Comparison of ENCODE assay signal across 17 cellular contexts in the genomic region with DNA sequence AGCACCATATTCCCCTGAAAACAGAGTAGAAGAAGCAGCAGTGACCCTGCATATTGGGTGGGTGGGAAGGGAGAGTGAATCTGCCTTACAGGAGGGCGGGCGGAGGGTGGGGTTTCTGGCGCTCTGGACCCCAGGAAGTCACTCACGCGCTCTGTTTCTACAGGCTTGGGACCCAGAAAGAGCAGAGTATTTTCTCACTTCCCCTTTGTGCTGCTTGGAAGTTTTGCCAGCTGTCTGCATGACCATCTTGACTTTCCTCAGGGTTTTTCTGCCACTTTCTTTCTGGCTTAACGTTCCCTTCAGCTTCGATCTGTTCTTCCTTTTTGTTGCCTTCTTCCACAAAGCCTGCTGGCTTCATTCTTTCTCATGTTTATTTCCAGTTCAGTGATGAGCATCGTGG.
DNase-seq lines count a peak whose midpoint lies in the region; ATAC-seq, FAIRE-seq and TF ChIP-seq lines count a peak whose summit lies in the region.
"Had no signal": no experiment of that assay in that cellular context is flagged by ENCODE, and none has a peak within 500 bp of the region (broad histone marks: within the 10 kb centered on the region; RNA-seq: fewer than 3 reads in every experiment).

No MANE protein-coding gene starts in this region.

- no peak overlapping the region for H3K4me3 ChIP-seq in GM12878
- H3K4me3 ChIP-seq: GM23338, sigmoid colon, SJCRH30 had no signal

- H3K9me3 ChIP-seq in GM12878 (replicated peaks; ENCODE audit: control insufficient read depth, insufficient read depth, low read length) = no peaks in the 10 kb centered on the region
- H3K9me3 ChIP-seq: sigmoid colon, SJCRH30 had no signal

- TF ChIP-seq POLR2A in GM12878 (IDR thresholded peaks at IDR 0.05; ENCODE audit: low read depth, low read length) = no peak

- 0% methylated on average over 8 of the region's 8 CpGs for WGBS in GM12878 (ENCODE audit: insufficient coverage, insufficient replicate concordance, low lambda C conversion rate, missing lambda C conversion rate)

- H3K27ac ChIP-seq in GM12878 (ENCODE audit: control insufficient read depth, insufficient read depth) (no peak overlapping the region), substantia nigra (ENCODE audit: low read depth, low read length, poor library complexity, severe bottlenecking) (no peak overlapping the region)
- H3K27ac ChIP-seq: sigmoid colon, SJCRH30 had no signal

- SMC1A ChIA-PET in GM12878 (lab: Charles Lee; ENCODE audit: uncharacterized antibody, unreplicated experiment) = no interaction called here

- H2AFZ ChIP-seq in GM12878 (ENCODE audit: control insufficient read depth, low read depth, low read length) = no peak overlapping the region
- H2AFZ ChIP-seq: GM23338 had no signal

- RAD21 ChIA-PET in GM12878 (lab: Charles Lee; ENCODE audit: unreplicated experiment) = no interaction called here

- TF ChIP-seq CTCF in GM12878 (IDR thresholded peaks at IDR 0.05 in 2 of 3, conservative IDR thresholded peaks at IDR 0.05 in 1 of 3; ENCODE audit: control insufficient read depth in 2 of 3, extremely low read depth in 1 of 3, insufficient read depth in 1 of 3, low read depth in 3 of 3, low read length in 3 of 3) = no peak
- no peak for TF ChIP-seq CTCF in D721Med (IDR thresholded peaks at IDR 0.05; ENCODE audit: insufficient read depth, missing control alignments)

- DNase-seq in GM12878 (ENCODE audit: low read depth, low spot score) = no peak
- no peak for DNase-seq in amniotic stem cell (lab: John Stamatoyannopoulos, UW)
- DNase-seq in NCI-H345 treated with DMSO at 0.1 percent for 48 hours (lab: John Stamatoyannopoulos, UW; ENCODE audit: unreplicated experiment) = no peak
- DNase-seq in substantia nigra (lab: John Stamatoyannopoulos, UW) = no peak
- DNase-seq in D721Med (ENCODE audit: insufficient read length, low spot score) = no peak
- DNase-seq: activated CD4-positive, alpha-beta T cell treated with anti-CD3 and anti-CD28 coated beads for 1 hour; activated gamma-delta T cell treated with Interleukin-2 at 50 U/mL for 16 hours; NCI-H1105 treated with DMSO at 0.1 percent for 48 hours; NCI-H2227 treated with DMSO at 0.1 percent for 48 hours; sigmoid colon; SJCRH30; stimulated activated CD4-positive, alpha-beta T cell treated with anti-CD3 and anti-CD28 coated beads, Interleukin-1b, Interleukin-23, amount 100 ng/mL, for 48 hours had no signal

- intact Hi-C loops in GM12878 (cut with micrococcal nuclease; ENCODE audit: unreplicated experiment) = no loop called here

- FAIRE-seq in GM12878 (lab: Jason Lieb, UNC) (no peak), D721Med (lab: Jason Lieb, UNC) (no peak)
- FAIRE-seq: endometrium had no signal

- no peaks in the 10 kb centered on the region for H3K79me2 ChIP-seq in GM12878 (ENCODE audit: control insufficient read depth, insufficient read depth, low read length)

- CTCF ChIA-PET in GM12878 (lab: Yijun Ruan, JAX) = no interaction called here

- in situ Hi-C loops in GM12878 (cut with MboI) = no loop called here

- TF ChIP-seq RAD21 in GM12878 (IDR thresholded peaks at IDR 0.05; ENCODE audit: insufficient read depth, low read depth, low read length) = no peak

- H3K9ac ChIP-seq in GM12878 (ENCODE audit: control insufficient read depth, insufficient read depth, low read length) = no peak overlapping the region

- no peaks in the 10 kb centered on the region for H4K20me1 ChIP-seq in GM12878 (ENCODE audit: control insufficient read depth, insufficient read depth)

- H3K36me3 ChIP-seq in GM12878 (ENCODE audit: control insufficient read depth in 2 of 2, insufficient read depth in 2 of 2, low read length in 1 of 2) = no peaks in the 10 kb centered on the region
- H3K36me3 ChIP-seq: sigmoid colon, SJCRH30 had no signal

- H3K27me3 ChIP-seq in GM12878 (replicated peaks in 1 of 2; ENCODE audit: control insufficient read depth in 2 of 2, insufficient read depth in 2 of 2, low read length in 1 of 2) = no peaks in the 10 kb centered on the region
- H3K27me3 ChIP-seq: sigmoid colon, SJCRH30 had no signal

- no TSS peak for BruUV-seq in GM12878 (replicated peaks; lab: Mats Ljungman, UMichigan)

- H3K4me2 ChIP-seq in GM12878 (ENCODE audit: control insufficient read depth, insufficient read depth) = no peak overlapping the region
- H3K4me2 ChIP-seq: GM23338 had no signal

- H3K4me1 ChIP-seq in GM12878 (ENCODE audit: control insufficient read depth, insufficient read depth, low read length) = no peaks in the 10 kb centered on the region
- H3K4me1 ChIP-seq: sigmoid colon, SJCRH30 had no signal

- POLR2A ChIA-PET in GM12878 (lab: Charles Lee) = no interaction called here

- ATAC-seq in GM18517 (IDR thresholded peaks at IDR 0.05; ENCODE audit: unreplicated experiment) = peak; percentile 70
- peak; percentile 65 for ATAC-seq in GM21529 (IDR thresholded peaks at IDR 0.05; ENCODE audit: unreplicated experiment)
- ATAC-seq in HG03565 (IDR thresholded peaks at IDR 0.05; ENCODE audit: unreplicated experiment) = peak; percentile 49
- no peak for ATAC-seq in GM12878
- ATAC-seq: GM23338 had no signal

- no peak for TF ChIP-seq EP300 in GM12878 (IDR thresholded peaks at IDR 0.05; ENCODE audit: borderline replicate concordance in 1 of 2, control insufficient read depth in 1 of 2, low read depth in 2 of 2, low read length in 2 of 2)

TF ChIP-seq in GM12878, 131 proteins besides CTCF, POLR2A, EP300 and RAD21:
- TF ChIP-seq SPI1 (IDR thresholded peaks at IDR 0.05; ENCODE audit: borderline replicate concordance, insufficient read depth, low read depth, low read length) = peak; percentile 80; the same call in 1 of the 2 replicates
- TF ChIP-seq PAX8 (IDR thresholded peaks at IDR 0.05) = no peak
